8 cellular contexts compared by ENCODE assay signal in the genomic region with DNA sequence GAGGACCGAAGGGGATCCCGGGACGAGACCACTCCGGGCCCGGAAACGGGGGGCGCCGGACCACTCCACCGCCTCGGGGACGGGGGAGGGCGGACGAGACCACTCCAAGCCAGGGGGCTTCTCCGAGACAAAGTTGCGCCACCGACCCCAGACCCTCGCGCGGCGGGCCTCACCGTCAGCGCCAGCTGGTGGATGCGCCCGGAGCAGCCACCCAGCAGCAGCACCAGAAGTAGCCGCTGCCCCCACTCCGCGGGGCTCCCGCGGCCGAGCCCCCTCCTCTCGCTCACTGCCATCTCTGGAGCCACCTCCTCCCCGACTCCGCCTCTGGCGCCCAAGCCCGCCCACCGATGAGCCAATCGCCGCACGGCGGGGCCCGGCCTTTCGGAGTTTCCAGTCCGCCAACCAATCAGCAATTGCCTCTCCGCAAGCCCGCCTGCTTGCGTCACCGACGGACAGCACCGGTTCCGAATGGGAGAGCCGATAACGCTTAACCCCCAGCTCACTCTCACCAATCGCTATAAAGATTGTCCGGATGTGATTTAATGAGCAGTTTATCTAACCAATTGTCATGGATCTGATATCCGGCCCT. TPM values are rescaled to one million over a fixed set of nuclear protein-coding genes. Genes with fewer than 3 reads are reported as not detected.
DNase-seq lines count a peak whose midpoint lies in the region; ATAC-seq and TF ChIP-seq lines count a peak whose summit lies in the region.

A gene (minus strand): TSS at position 297 of the 589 bp plus-strand sequence. CDS start 4 bp downstream, at position 293.

- POLR2A ChIA-PET in HEK293T (lab: Yijun Ruan, JAX) = interaction anchor here (0.7 to 2.0 kb wide), 7 partner anchors 9 to 221 kb away, joined by 3 to 8 read pairs (median 4); no protein-coding TSS in a partner anchor

- CTCF ChIA-PET in HEK293T (lab: Yijun Ruan, JAX) = interaction anchor here (0.6 to 0.7 kb wide), 3 partner anchors 36 to 1464 kb away, joined by 3 read pairs; no protein-coding TSS in a partner anchor

- no peaks in the 10 kb centered on the region for H3K9me3 Mint-ChIP-seq in activated naive CD4-positive, alpha-beta T cell treated with anti-CD3 and anti-CD28 coated beads, Interleukin-2, amount 50 U/mL, for 72 hours

- peaks cover 3 to 10% of the 10 kb centered on the region in 2 donors for H3K36me3 Mint-ChIP-seq in activated naive CD4-positive, alpha-beta T cell treated with anti-CD3 and anti-CD28 coated beads, Interleukin-2, amount 50 U/mL, for 72 hours

- peak; percentile 81 to 83 for ATAC-seq in activated naive CD4-positive, alpha-beta T cell treated with anti-CD3 and anti-CD28 coated beads, Interleukin-2, amount 50 U/mL, for 72 hours

- peak within 1 kb of the TSS; percentile 92 to 97 for H3K27ac Mint-ChIP-seq in activated naive CD4-positive, alpha-beta T cell treated with anti-CD3 and anti-CD28 coated beads, Interleukin-2, amount 50 U/mL, for 72 hours

- DNase-seq in GM03348 (ENCODE audit: low spot score) = peak; percentile 99
- peak; percentile 94 for DNase-seq in HEK293T (ENCODE audit: extremely low spot score)
- DNase-seq in MV-4-11 (lab: John Stamatoyannopoulos, UW) = peak; percentile 100
- peak; percentile 100 for DNase-seq in SKM-1 (lab: John Stamatoyannopoulos, UW; ENCODE audit: unreplicated experiment)
- DNase-seq in activated naive CD4-positive, alpha-beta T cell treated with anti-CD3 and anti-CD28 coated beads, Interleukin-2, amount 50 U/mL, for 72 hours (ENCODE audit: low spot score in 2 of 2) = peak; percentile 99 to 100
- peak; percentile 100 for DNase-seq in globus pallidus (ENCODE audit: low spot score)
- peak; percentile 99 for DNase-seq in occipital lobe (lab: John Stamatoyannopoulos, UW)

- H3K27ac ChIP-seq in temporal lobe (ENCODE audit: low read depth, low read length) = peak within 1 kb of the TSS; percentile 96

TF ChIP-seq in HEK293T, 16 proteins besides CTCF, POLR2A, EP300 and RAD21:
- TF ChIP-seq LEF1 (IDR thresholded peaks at IDR 0.05; ENCODE audit: borderline replicate concordance) (peak; percentile 40; the same call in 1 of the 2 replicates), FOXA1 (IDR thresholded peaks at IDR 0.05) (no peak), FOXM1 (IDR thresholded peaks at IDR 0.05; ENCODE audit: borderline replicate concordance) (peak; percentile 93), L3MBTL2 (conservative IDR thresholded peaks at IDR 0.05) (no peak), FOXK2 (IDR thresholded peaks at IDR 0.05) (no peak), HDGF (IDR thresholded peaks at IDR 0.05; ENCODE audit: borderline replicate concordance) (no peak), NFRKB (IDR thresholded peaks at IDR 0.05) (no peak), CTBP1 (IDR thresholded peaks at IDR 0.05; ENCODE audit: borderline replicate concordance) (no peak), SUZ12 (IDR thresholded peaks at IDR 0.05) (no peak), TARDBP (IDR thresholded peaks at IDR 0.05) (no peak), ELF4 (IDR thresholded peaks at IDR 0.05) (no peak), BHLHE40 (IDR thresholded peaks at IDR 0.05; ENCODE audit: borderline replicate concordance) (peak; percentile 92), SP1 (IDR thresholded peaks at IDR 0.05) (no peak; the same call in none of the 2 replicates), ZNF384 (IDR thresholded peaks at IDR 0.05) (no peak), ARNT (IDR thresholded peaks at IDR 0.05) (no peak)
- TF ChIP-seq, protein P1, sequence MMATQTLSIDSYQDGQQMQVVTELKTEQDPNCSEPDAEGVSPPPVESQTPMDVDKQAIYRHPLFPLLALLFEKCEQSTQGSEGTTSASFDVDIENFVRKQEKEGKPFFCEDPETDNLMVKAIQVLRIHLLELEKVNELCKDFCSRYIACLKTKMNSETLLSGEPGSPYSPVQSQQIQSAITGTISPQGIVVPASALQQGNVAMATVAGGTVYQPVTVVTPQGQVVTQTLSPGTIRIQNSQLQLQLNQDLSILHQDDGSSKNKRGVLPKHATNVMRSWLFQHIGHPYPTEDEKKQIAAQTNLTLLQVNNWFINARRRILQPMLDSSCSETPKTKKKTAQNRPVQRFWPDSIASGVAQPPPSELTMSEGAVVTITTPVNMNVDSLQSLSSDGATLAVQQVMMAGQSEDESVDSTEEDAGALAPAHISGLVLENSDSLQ (IDR thresholded peaks at IDR 0.05) = peak; percentile 100

RNA-seq across cellular contexts. Expression of the gene that starts here (rescaled TPM):
- 10 to 100 TPM; 45.4 to 91.8 TPM for total RNA-seq in activated naive CD4-positive, alpha-beta T cell treated with anti-CD3 and anti-CD28 coated beads, Interleukin-2, amount 50 U/mL, for 72 hours
- total RNA-seq in occipital lobe (11.2 TPM), temporal lobe (11.6 TPM)

Comparison
In these comparisons a context has a peak if more than half of its experiments do, and no peak if none do; other contexts are left out.
1. Peak in every context shown above with its lines: DNase-seq, ATAC-seq and H3K27ac ChIP-seq.